8 cellular contexts compared by ENCODE assay signal in genomic region chr1:52686261-52686751, GRCh38. TPM values are rescaled to one million over a fixed set of nuclear protein-coding genes. Genes with fewer than 3 reads are reported as not detected.
DNase-seq lines count a peak whose midpoint lies in the region; ATAC-seq and TF ChIP-seq lines count a peak whose summit lies in the region.
"Not testable (repeated sequence)": the region's sequence is repeated elsewhere in the genome, so short reads cannot be mapped to it uniquely, and the experiment has no call there.

No MANE protein-coding gene starts in this region.

- not testable (repeated sequence) for H3K4me3 ChIP-seq in heart right ventricle, psoas muscle

- ATAC-seq in HG03139 (IDR thresholded peaks at IDR 0.05; ENCODE audit: unreplicated experiment) (peak; percentile 75), heart right ventricle (peak; percentile 55 to 85 (median 80)), psoas muscle (peak; percentile 80 to 90 (median 87))

- peak overlapping the region in 1 of 10 donors; percentile 31 for H3K27ac ChIP-seq in heart right ventricle
- H3K27ac ChIP-seq in psoas muscle = not testable (repeated sequence)

- not testable (repeated sequence) for H3K4me1 ChIP-seq in heart right ventricle, psoas muscle

- TF ChIP-seq CTCF in GM10266 (IDR thresholded peaks at IDR 0.05; ENCODE audit: control insufficient read depth, insufficient read depth, low read depth, missing control alignments) = peak; percentile 75
- peak; percentile 47 to 83 (median 70) for TF ChIP-seq CTCF in heart right ventricle (IDR thresholded peaks at IDR 0.05)
- peak; percentile 73 for TF ChIP-seq CTCF in psoas muscle (IDR thresholded peaks at IDR 0.05)

- not testable (repeated sequence) for H3K27me3 ChIP-seq in heart right ventricle; psoas muscle (ENCODE audit: insufficient read depth in 3 of 3, low read length in 2 of 3)

- peaks cover 0 to 55% (median 17%) of the 10 kb centered on the region in 9 donors for H3K36me3 ChIP-seq in heart right ventricle
- H3K36me3 ChIP-seq in psoas muscle (ENCODE audit: insufficient read depth in 1 of 2, low read depth in 1 of 2) = peaks cover 5 to 57% of the 10 kb centered on the region in 2 donors

- DNase-seq in GM10266 (ENCODE audit: extremely low spot score) (peak; percentile 74), NCI-H2196 (lab: John Stamatoyannopoulos, UW; ENCODE audit: unreplicated experiment) (peak; percentile 69), UCSD-AML1 (lab: John Stamatoyannopoulos, UW; ENCODE audit: unreplicated experiment) (peak; percentile 54), amniotic epithelial cell (ENCODE audit: low read depth) (peak; percentile 72), heart right ventricle (peak; percentile 64 to 68), psoas muscle (peak; percentile 54 to 84), ureter (ENCODE audit: low spot score) (peak; percentile 78)

- 60 to 63% methylated on average over 17 of the region's 17 CpGs for WGBS in heart right ventricle, 2 donors
- 47 to 62% (median 56%) methylated on average over 15 to 17 of the region's 17 CpGs for WGBS in psoas muscle, 3 donors

- intact Hi-C loops in heart right ventricle (cut with DNase I) = loop anchor here in 7 of 10 donors (5.0 to 10.0 kb wide), 8 partner anchors 134 to 562 kb away; partner anchors contain the start of genes CC2D1B (in 2 of the 7), ORC1 (in 1 of the 7), PRPF38A (in 1 of the 7) and TUT4 (in 1 of the 7)
- intact Hi-C loops in psoas muscle (cut with DNase I) = loop anchor here in 1 of 2 donors (10.0 kb wide), 1 partner anchor 202 kb away; no protein-coding TSS in a partner anchor

- H3K9me3 ChIP-seq in heart right ventricle, psoas muscle: not testable (repeated sequence)

RNA-seq across cellular contexts. Expression of gene COA7, which starts 11.8 kb away (rescaled TPM):
- total RNA-seq in heart right ventricle = 10 to 100 TPM in 9 of 10 donors, 1 to 10 TPM in 1; 9.7 to 22.4 (median 16.0) TPM
- 10 to 100 TPM in 1 of 2 donors, 1 to 10 TPM in 1; 3.9 to 11.1 TPM for polyA plus RNA-seq in heart right ventricle
- 10 to 100 TPM; 25.2 to 48.8 (median 38.7) TPM for total RNA-seq in psoas muscle
- polyA plus RNA-seq in psoas muscle = 10 to 100 TPM; 27.4 to 41.8 (median 30.5) TPM
- total RNA-seq in ureter = 25.4 TPM

RNA-seq across cellular contexts. Expression of gene ZYG11B, which starts 39.9 kb away (rescaled TPM):
- total RNA-seq in heart right ventricle = 10 to 100 TPM; 48.6 to 84.3 (median 66.3) TPM
- polyA plus RNA-seq in heart right ventricle = 10 to 100 TPM in 1 of 2 donors, 1 to 10 TPM in 1; 9.1 to 17.1 TPM
- 100 to 1,000 TPM in 2 of 4 donors, 10 to 100 TPM in 2; 72.0 to 152 (median 97.1) TPM for total RNA-seq in psoas muscle
- 10 to 100 TPM; 11.4 to 91.0 (median 24.4) TPM for polyA plus RNA-seq in psoas muscle
- total RNA-seq in ureter = 33.3 TPM

RNA-seq across cellular contexts. Expression of gene SHISAL2A, which starts 53.3 kb away (rescaled TPM):
- total RNA-seq in heart right ventricle (under 1 TPM in 2 of 10 donors, not detected in 8; 0.10 to 0.19 TPM), psoas muscle (1 to 10 TPM in 1 of 4 donors, under 1 TPM in 3; 0.19 to 1.6 (median 0.45) TPM), ureter (1.1 TPM)
- polyA plus RNA-seq in heart right ventricle (under 1 TPM in 1 of 2 donors, not detected in 1; 0.22 TPM), psoas muscle (under 1 TPM; 0.13 to 0.44 (median 0.25) TPM)
